9 cellular contexts compared by ENCODE assay signal in genomic region chr1:84480658-84481057, GRCh38. TPM values are rescaled to one million over a fixed set of nuclear protein-coding genes. Genes with fewer than 3 reads are reported as not detected.
DNase-seq lines count a peak whose midpoint lies in the region; ATAC-seq and TF ChIP-seq lines count a peak whose summit lies in the region.
"Had no signal": no experiment of that assay in that cellular context is flagged by ENCODE, and none has a peak within 500 bp of the region (broad histone marks: within the 10 kb centered on the region; RNA-seq: fewer than 3 reads in every experiment).

No MANE protein-coding gene starts in this region.

- no peak overlapping the region for H2AFZ ChIP-seq in mammary epithelial cell (ENCODE audit: low read depth, low read length)
- no peak overlapping the region for H2AFZ ChIP-seq in neuron (ENCODE audit: low read depth, low read length)

- no TSS peak for BruUV-seq in mammary epithelial cell (replicated peaks; lab: Mats Ljungman, UMichigan)

- DNase-seq in GM10248 (ENCODE audit: extremely low spot score) = peak; percentile 22
- DNase-seq in mammary epithelial cell = no peak
- DNase-seq in OCI-M2 (lab: John Stamatoyannopoulos, UW; ENCODE audit: unreplicated experiment) = no peak
- DNase-seq in HT-29 (ENCODE audit: low spot score) = no peak
- DNase-seq in testis = no peak
- DNase-seq in GM19240 (ENCODE audit: insufficient read length, low spot score) = no peak
- DNase-seq: nucleus accumbens had no signal

- no peak for TF ChIP-seq POLR2A in testis (IDR thresholded peaks at IDR 0.05)

- WGBS in mammary epithelial cell (ENCODE audit: low coverage, missing lambda C conversion rate) = 78% methylated on average over 4 of the region's 4 CpGs
- 69 to 70% methylated on average over 4 of the region's 4 CpGs for WGBS in testis, 2 donors

- in situ Hi-C loops in mammary epithelial cell (cut with MboI; ENCODE audit: low sequenced_read_pairs in 2 of 2) = no loop called here

- H3K27ac ChIP-seq in mammary epithelial cell (ENCODE audit: insufficient read depth, low read depth, low read length) (no peak overlapping the region), testis (no peak overlapping the region)

- CTCF ChIA-PET in GM10248 (lab: Yijun Ruan, JAX) (interaction anchor here (1.0 to 2.0 kb wide), 11 partner anchors 9 to 189 kb away, joined by 4 to 7 read pairs (median 6); no protein-coding TSS in a partner anchor), mammary epithelial cell (lab: Charles Lee; ENCODE audit: low non-redundant PET) (interaction anchor here (0.6 kb wide), 1 partner anchor 686 kb away, joined by 5 read pairs; no protein-coding TSS in a partner anchor)

- H3K4me3 ChIP-seq in mammary epithelial cell (replicated peaks in 1 of 3; ENCODE audit: insufficient read depth in 1 of 3, low read depth in 2 of 3, low read length in 3 of 3) = peak overlapping the region in 2 of 3 experiments; percentile 74 to 96
- peak overlapping the region; percentile 88 for H3K4me3 ChIP-seq in neuron (ENCODE audit: low read length)
- H3K4me3 ChIP-seq in testis = no peak overlapping the region

- POLR2A ChIA-PET in GM10248 (lab: Yijun Ruan, JAX) = interaction anchor here (0.6 to 0.9 kb wide), 3 partner anchors 23 to 39 kb away, joined by 3 to 4 read pairs (median 3); no protein-coding TSS in a partner anchor

- peak overlapping the region; percentile 89 for H3K4me2 ChIP-seq in mammary epithelial cell (ENCODE audit: insufficient read depth, low read depth, low read length)

- ATAC-seq in HG03439 (IDR thresholded peaks at IDR 0.05; ENCODE audit: unreplicated experiment) = peak; percentile 43

- H3K36me3 ChIP-seq in mammary epithelial cell (ENCODE audit: insufficient read depth, low read length) (peaks cover 7% of the 10 kb centered on the region), neuron (ENCODE audit: insufficient read depth, low read length) (peaks cover 33% of the 10 kb centered on the region), testis (ENCODE audit: low read depth, missing control alignments) (no peaks in the 10 kb centered on the region)

- H3K79me2 ChIP-seq in mammary epithelial cell (ENCODE audit: insufficient read depth, low read length) = peaks cover 57% of the 10 kb centered on the region

- H3K4me1 ChIP-seq in mammary epithelial cell (ENCODE audit: insufficient read depth, low read length) (peaks cover 12% of the 10 kb centered on the region), neuron (ENCODE audit: insufficient read depth, low read length) (peaks cover 14% of the 10 kb centered on the region), testis (peaks cover 8% of the 10 kb centered on the region)

- TF ChIP-seq CTCF in GM10248 (IDR thresholded peaks at IDR 0.05; ENCODE audit: control extremely low read depth, extremely low read depth, low read depth, missing control alignments) (no peak), mammary epithelial cell (conservative IDR thresholded peaks at IDR 0.05 in 1 of 2, IDR thresholded peaks at IDR 0.05 in 1 of 2; ENCODE audit: extremely low read depth in 1 of 2, insufficient read depth in 1 of 2, low read depth in 1 of 2, low read length in 2 of 2) (no peak), testis (IDR thresholded peaks at IDR 0.05) (no peak)

- dilution Hi-C loops in mammary epithelial cell (cut with HindIII; ENCODE audit: low sequenced_read_pairs) = no loop called here

- H3K9me3 ChIP-seq in mammary epithelial cell (replicated peaks; ENCODE audit: insufficient read depth, low read length) (no peaks in the 10 kb centered on the region), neuron (ENCODE audit: low read length) (peaks cover 6% of the 10 kb centered on the region), testis (no peaks in the 10 kb centered on the region)

- no peaks in the 10 kb centered on the region for H4K20me1 ChIP-seq in mammary epithelial cell (ENCODE audit: insufficient read depth, low read length)

- intact Hi-C loops in mammary epithelial cell (cut with micrococcal nuclease) = no loop called here
- intact Hi-C loops in testis (cut with DNase I; ENCODE audit: low total_unique reads) = no loop called here

- H3K27me3 ChIP-seq in mammary epithelial cell (ENCODE audit: insufficient read depth, low read length) = no peaks in the 10 kb centered on the region
- H3K27me3 ChIP-seq in neuron (ENCODE audit: insufficient read depth, low read length) = peaks cover 4% of the 10 kb centered on the region
- no peaks in the 10 kb centered on the region for H3K27me3 ChIP-seq in testis

- peak overlapping the region; percentile 86 for H3K9ac ChIP-seq in mammary epithelial cell (ENCODE audit: insufficient read depth, low read length)

RNA-seq across cellular contexts. Expression of gene RPF1, which starts 1.6 kb away (rescaled TPM):
- total RNA-seq in mammary epithelial cell (10 to 100 TPM; 22.0 to 37.3 TPM), testis (10 to 100 TPM; 41.9 to 49.2 TPM)
- polyA plus RNA-seq in mammary epithelial cell (27.4 TPM), testis (ENCODE audit: insufficient read depth, low read depth, low replicate concordance) (62.2 TPM)
- polyA minus RNA-seq in mammary epithelial cell = 27.8 TPM
- 38.0 and 42.6 TPM in 2 replicates for total RNA-seq in HT-29 (2014; rRNA removed; shearing (Covaris generic))

RNA-seq across cellular contexts. Expression of gene SPATA1, which starts 25.5 kb away (rescaled TPM):
- total RNA-seq in mammary epithelial cell (1 to 10 TPM in 1 of 2 donors, under 1 TPM in 1; 0.33 to 1.4 TPM), testis (10 to 100 TPM in 1 of 2 donors, 1 to 10 TPM in 1; 7.1 to 17.6 TPM)
- polyA plus RNA-seq in mammary epithelial cell (not detected), testis (ENCODE audit: insufficient read depth, low read depth, low replicate concordance) (6.0 TPM)
- not detected for polyA minus RNA-seq in mammary epithelial cell
- total RNA-seq in HT-29 (2014; rRNA removed; shearing (Covaris generic)) = 1.0 and 1.3 TPM in 2 replicates

RNA-seq across cellular contexts. Expression of gene GNG5, which starts 25.7 kb away (rescaled TPM):
- total RNA-seq in mammary epithelial cell = 100 to 1,000 TPM in 1 of 2 donors, 10 to 100 TPM in 1; 20.5 to 115 TPM
- polyA plus RNA-seq in mammary epithelial cell = 88.9 TPM
- 54.9 TPM for polyA minus RNA-seq in mammary epithelial cell
- total RNA-seq in HT-29 (2014; rRNA removed; shearing (Covaris generic)) = 28.8 and 32.7 TPM in 2 replicates
- 100 to 1,000 TPM; 113 to 143 TPM for total RNA-seq in testis
- 193 TPM for polyA plus RNA-seq in testis (ENCODE audit: insufficient read depth, low read depth, low replicate concordance)

Comparison
In these comparisons a context has a peak if more than half of its experiments do, and no peak if none do; other contexts are left out.
1. H3K4me3 ChIP-seq: peak in mammary epithelial cell (2 of 3) and neuron (single experiment); none in testis (0 of 2).